In genomic region chr10:61476529-61476928, GRCh38 we compare ENCODE assay signal across 39 cellular contexts. TPM values are rescaled to one million over a fixed set of nuclear protein-coding genes. Genes with fewer than 3 reads are reported as not detected.
"Had no signal": no experiment of that assay in that cellular context is flagged by ENCODE, and none has a peak within 500 bp of the region (broad histone marks: within the 10 kb centered on the region; RNA-seq: fewer than 3 reads in every experiment).

No MANE protein-coding gene starts in this region.

- H3K27ac Mint-ChIP-seq: activated CD4-positive, alpha-beta T cell treated with anti-CD3 and anti-CD28 coated beads for 36 hours; activated CD4-positive, alpha-beta T cell treated with anti-CD3 and anti-CD28 coated beads, Interleukin-2, amount 10 ng/mL, durations not matched to agents 7 days and 5 days; activated CD8-positive, alpha-beta T cell treated with anti-CD3 and anti-CD28 coated beads for 36 hours; activated naive CD4-positive, alpha-beta T cell treated with anti-CD3 and anti-CD28 coated beads for 36 hours; activated naive CD4-positive, alpha-beta T cell treated with anti-CD3 and anti-CD28 coated beads, Interleukin-2, amount 50 U/mL, for 72 hours; activated naive CD8-positive, alpha-beta T cell treated with anti-CD3 and anti-CD28 coated beads for 36 hours; activated T-cell treated with anti-CD3 and anti-CD28 coated beads, Interleukin-2, amount 50 U/mL, for 72 hours; activated T-helper 1 cell treated with anti-CD3 and anti-CD28 coated beads, Interleukin-12 subunit alpha, Interleukin-12 subunit beta, Interleukin-2, Interleukin-4 antibody, amounts not matched to agents 30 ng/mL and 10 ng/mL and 1 ng/mL, durations not matched to agents 14 hours and 24 hours and 36 hours; activated T-helper 17 cell treated with anti-CD3 and anti-CD28 coated beads, Interleukin-2, amount 50 U/mL, for 72 hours; T-helper 1 cell treated with Interleukin-12 subunit alpha and Interleukin-12 subunit beta and Interleukin-4 antibody, amounts not matched to agents 30 μg/mL and 1 μg/mL, for 36 hours; T-helper 2 cell treated with Interferon-gamma antibody and Interleukin-4, amounts not matched to agents 5 μg/mL and 100 μg/mL, for 36 hours; WTC11 had no signal

- H3K36me3 Mint-ChIP-seq: activated naive CD4-positive, alpha-beta T cell treated with anti-CD3 and anti-CD28 coated beads, Interleukin-2, amount 50 U/mL, for 72 hours; activated naive CD8-positive, alpha-beta T cell treated with anti-CD3 and anti-CD28 coated beads for 36 hours; WTC11 had no signal

- H3K36me3 ChIP-seq: adrenal gland, brain microvascular endothelial cell, breast epithelium, WERI-Rb-1 had no signal

- H3K9me3 Mint-ChIP-seq: activated CD4-positive, alpha-beta T cell treated with anti-CD3 and anti-CD28 coated beads, Interleukin-2, amount 10 ng/mL, durations not matched to agents 7 days and 5 days; activated CD8-positive, alpha-beta T cell treated with anti-CD3 and anti-CD28 coated beads for 36 hours; activated naive CD4-positive, alpha-beta T cell treated with anti-CD3 and anti-CD28 coated beads for 36 hours; activated naive CD4-positive, alpha-beta T cell treated with anti-CD3 and anti-CD28 coated beads, Interleukin-2, amount 50 U/mL, for 72 hours; activated naive CD8-positive, alpha-beta T cell treated with anti-CD3 and anti-CD28 coated beads for 36 hours; activated T-cell treated with anti-CD3 and anti-CD28 coated beads, Interleukin-2, amount 50 U/mL, for 4 hours; activated T-cell treated with anti-CD3 and anti-CD28 coated beads, Interleukin-2, amount 50 U/mL, for 72 hours; activated T-helper 1 cell treated with anti-CD3 and anti-CD28 coated beads, Interleukin-12 subunit alpha, Interleukin-12 subunit beta, Interleukin-2, Interleukin-4 antibody, amounts not matched to agents 30 ng/mL and 10 ng/mL and 1 ng/mL, durations not matched to agents 14 hours and 24 hours and 36 hours; activated T-helper 17 cell treated with anti-CD3 and anti-CD28 coated beads, Interleukin-2, amount 50 U/mL, for 72 hours; central memory CD8-positive, alpha-beta T cell; T-helper 1 cell treated with Interleukin-12 subunit alpha and Interleukin-12 subunit beta and Interleukin-4 antibody, amounts not matched to agents 30 μg/mL and 1 μg/mL, for 36 hours; T-helper 2 cell treated with Interferon-gamma antibody and Interleukin-4, amounts not matched to agents 5 μg/mL and 100 μg/mL, for 36 hours had no signal

- FAIRE-seq: astrocyte, TTC549 had no signal

- H3K27me3 ChIP-seq: adrenal gland, body of pancreas, brain microvascular endothelial cell, breast epithelium had no signal

- ATAC-seq: activated CD4-positive, alpha-beta T cell treated with anti-CD3 and anti-CD28 coated beads for 36 hours; activated CD4-positive, CD25-positive, alpha-beta regulatory T cell treated with anti-CD3 and anti-CD28 coated beads, Interleukin-2, amount 50 U/mL, for 24 hours; activated CD8-positive, alpha-beta T cell treated with anti-CD3 and anti-CD28 coated beads for 36 hours; activated naive CD4-positive, alpha-beta T cell treated with anti-CD3 and anti-CD28 coated beads, Interleukin-2, amount 50 U/mL, for 72 hours; activated T-cell treated with anti-CD3 and anti-CD28 coated beads, Interleukin-2, amount 50 U/mL, for 4 hours; activated T-cell treated with anti-CD3 and anti-CD28 coated beads, Interleukin-2, amount 50 U/mL, for 72 hours; activated T-helper 17 cell treated with anti-CD3 and anti-CD28 coated beads, Interleukin-2, amount 50 U/mL, for 72 hours; body of pancreas; WTC11 had no signal

- H3K27me3 Mint-ChIP-seq: activated CD4-positive, alpha-beta T cell treated with anti-CD3 and anti-CD28 coated beads, Interleukin-2, amount 10 ng/mL, durations not matched to agents 7 days and 5 days; activated naive CD8-positive, alpha-beta T cell treated with anti-CD3 and anti-CD28 coated beads for 36 hours had no signal

- H3K9me3 ChIP-seq: adrenal gland, body of pancreas, breast epithelium had no signal

- H3K27ac ChIP-seq: adrenal gland, body of pancreas, brain microvascular endothelial cell, breast epithelium, WERI-Rb-1 had no signal

- H3K4me3 Mint-ChIP-seq: activated CD4-positive, alpha-beta T cell treated with anti-CD3 and anti-CD28 coated beads for 36 hours; activated CD4-positive, alpha-beta T cell treated with anti-CD3 and anti-CD28 coated beads, Interleukin-2, amount 10 ng/mL, durations not matched to agents 7 days and 5 days; activated CD8-positive, alpha-beta T cell treated with anti-CD3 and anti-CD28 coated beads for 36 hours; activated naive CD4-positive, alpha-beta T cell treated with anti-CD3 and anti-CD28 coated beads for 36 hours; activated naive CD8-positive, alpha-beta T cell treated with anti-CD3 and anti-CD28 coated beads for 36 hours; activated T-cell treated with anti-CD3 and anti-CD28 coated beads, Interleukin-2, amount 50 U/mL, for 4 hours; activated T-cell treated with anti-CD3 and anti-CD28 coated beads, Interleukin-2, amount 50 U/mL, for 72 hours; activated T-helper 1 cell treated with anti-CD3 and anti-CD28 coated beads, Interleukin-12 subunit alpha, Interleukin-12 subunit beta, Interleukin-2, Interleukin-4 antibody, amounts not matched to agents 30 ng/mL and 10 ng/mL and 1 ng/mL, durations not matched to agents 14 hours and 24 hours and 36 hours; activated T-helper 17 cell treated with anti-CD3 and anti-CD28 coated beads, Interleukin-2, amount 50 U/mL, for 72 hours; central memory CD8-positive, alpha-beta T cell; T-helper 1 cell treated with Interleukin-12 subunit alpha and Interleukin-12 subunit beta and Interleukin-4 antibody, amounts not matched to agents 30 μg/mL and 1 μg/mL, for 36 hours; T-helper 2 cell treated with Interferon-gamma antibody and Interleukin-4, amounts not matched to agents 5 μg/mL and 100 μg/mL, for 36 hours; WTC11 had no signal

- H3K4me1 Mint-ChIP-seq: activated CD4-positive, alpha-beta T cell treated with anti-CD3 and anti-CD28 coated beads for 36 hours; activated CD4-positive, alpha-beta T cell treated with anti-CD3 and anti-CD28 coated beads, Interleukin-2, amount 10 ng/mL, durations not matched to agents 7 days and 5 days; activated naive CD8-positive, alpha-beta T cell treated with anti-CD3 and anti-CD28 coated beads for 36 hours; activated T-helper 17 cell treated with anti-CD3 and anti-CD28 coated beads, Interleukin-2, amount 50 U/mL, for 72 hours; central memory CD8-positive, alpha-beta T cell had no signal

- H3K4me1 ChIP-seq: adrenal gland, body of pancreas, breast epithelium had no signal

- DNase-seq: activated CD4-positive, alpha-beta T cell treated with anti-CD3 and anti-CD28 coated beads for 1 hour; activated CD4-positive, alpha-beta T cell treated with anti-CD3 and anti-CD28 coated beads for 36 hours; activated CD4-positive, alpha-beta T cell treated with anti-CD3 and anti-CD28 coated beads for 48 hours; activated CD4-positive, alpha-beta T cell treated with anti-CD3 and anti-CD28 coated beads, Interleukin-2, amount 10 ng/mL, durations not matched to agents 7 days and 5 days; activated CD4-positive, alpha-beta T cell treated with anti-CD3 and anti-CD28 coated beads, Interleukin-2, amount 50 U/mL, for 48 hours; activated CD4-positive, CD25-positive, alpha-beta regulatory T cell; activated CD8-positive, alpha-beta memory T cell treated with anti-CD3 and anti-CD28 coated beads, Interleukin-2, amount 50 U/mL, for 4 hours; activated CD8-positive, alpha-beta T cell treated with anti-CD3 and anti-CD28 coated beads for 36 hours; activated effector memory CD4-positive, alpha-beta T cell treated with anti-CD3 and anti-CD28 coated beads, Interleukin-2, amount 50 U/mL, for 16 hours; activated gamma-delta T cell treated with Interleukin-2 at 50 U/mL for 16 hours; activated naive CD4-positive, alpha-beta T cell; activated naive CD4-positive, alpha-beta T cell treated with anti-CD3 and anti-CD28 coated beads for 36 hours; activated naive CD4-positive, alpha-beta T cell treated with anti-CD3 and anti-CD28 coated beads, Interleukin-2, amount 50 U/mL, for 16 hours; activated naive CD8-positive, alpha-beta T cell treated with anti-CD3 and anti-CD28 coated beads for 36 hours; activated T-cell treated with anti-CD3 and anti-CD28 coated beads for 4 hours; activated T-cell treated with anti-CD3 and anti-CD28 coated beads, Interleukin-2, amount 50 U/mL, for 1 hour; activated T-cell treated with anti-CD3 and anti-CD28 coated beads, Interleukin-2, amount 50 U/mL, for 4 hours; activated T-cell treated with anti-CD3 and anti-CD28 coated beads, Interleukin-2, amount 50 U/mL, for 72 hours; adrenal gland; amniotic stem cell; aorta; body of pancreas; brain microvascular endothelial cell; cerebellar nuclear complex; T-helper 2 cell; T-helper 9 cell; WERI-Rb-1 had no signal

- H3K4me3 ChIP-seq: adrenal gland, body of pancreas, breast epithelium had no signal

RNA-seq across cellular contexts. Expression of gene TMEM26, which starts 23.3 kb away (rescaled TPM):
- total RNA-seq: activated CD4-positive, alpha-beta T cell treated with anti-CD3 and anti-CD28 coated beads for 36 hours; activated CD4-positive, alpha-beta T cell treated with anti-CD3 and anti-CD28 coated beads, Interleukin-2, amount 10 ng/mL, durations not matched to agents 7 days and 5 days; activated CD8-positive, alpha-beta memory T cell treated with anti-CD3 and anti-CD28 coated beads for 36 hours; activated CD8-positive, alpha-beta T cell treated with anti-CD3 and anti-CD28 coated beads for 36 hours; activated naive CD4-positive, alpha-beta T cell treated with anti-CD3 and anti-CD28 coated beads for 36 hours; activated naive CD4-positive, alpha-beta T cell treated with anti-CD3 and anti-CD28 coated beads, Interleukin-2, amount 50 U/mL, for 72 hours; activated naive CD8-positive, alpha-beta T cell treated with anti-CD3 and anti-CD28 coated beads for 36 hours; activated T-cell treated with anti-CD3 and anti-CD28 coated beads, Interleukin-2, amount 50 U/mL, for 4 hours; activated T-cell treated with anti-CD3 and anti-CD28 coated beads, Interleukin-2, amount 50 U/mL, for 72 hours; activated T-helper 1 cell treated with anti-CD3 and anti-CD28 coated beads, Interleukin-12 subunit alpha, Interleukin-12 subunit beta, Interleukin-2, Interleukin-4 antibody, amounts not matched to agents 30 ng/mL and 10 ng/mL and 1 ng/mL, durations not matched to agents 14 hours and 24 hours and 36 hours; activated T-helper 17 cell treated with anti-CD3 and anti-CD28 coated beads, Interleukin-2, amount 50 U/mL, for 72 hours; body of pancreas had no signal
